Comparison of ENCODE assay signal across 10 cellular contexts in genomic region chr10:74502963-74503608, GRCh38.
DNase-seq lines count a peak whose midpoint lies in the region; ATAC-seq and TF ChIP-seq lines count a peak whose summit lies in the region.
"Had no signal": no experiment of that assay in that cellular context is flagged by ENCODE, and none has a peak within 500 bp of the region (broad histone marks: within the 10 kb centered on the region; RNA-seq: fewer than 3 reads in every experiment).

No MANE protein-coding gene starts in this region.

- peak; percentile 83 for ATAC-seq in HCT116
- no peak for ATAC-seq in CD4-positive, alpha-beta T cell (ENCODE audit: poor library complexity)
- ATAC-seq: Panc1 had no signal

- BruUV-seq in HCT116 (replicated peaks; lab: Mats Ljungman, UMichigan) = no TSS peak

- TF ChIP-seq CTCF in HCT116 (IDR thresholded peaks at IDR 0.05 in 2 of 3, conservative IDR thresholded peaks at IDR 0.05 in 1 of 3; ENCODE audit: borderline replicate concordance in 1 of 3, insufficient read depth in 1 of 3, low read depth in 2 of 3, low read length in 2 of 3) = no peak
- no peak for TF ChIP-seq CTCF in SK-N-SH (IDR thresholded peaks at IDR 0.05)
- TF ChIP-seq CTCF in fibroblast of mammary gland (conservative IDR thresholded peaks at IDR 0.05; ENCODE audit: control insufficient read depth, insufficient read depth, low read depth, low read length) = no peak
- no peak for TF ChIP-seq CTCF in CD4-positive, alpha-beta T cell (IDR thresholded peaks at IDR 0.05)
- no peak for TF ChIP-seq CTCF in ascending aorta (IDR thresholded peaks at IDR 0.05)

- no peak overlapping the region for H2AFZ ChIP-seq in ACC112 (ENCODE audit: low read length, unreplicated experiment)
- no peak overlapping the region for H2AFZ ChIP-seq in HCT116 (ENCODE audit: low read depth, low read length, poor library complexity, severe bottlenecking)
- no peak overlapping the region for H2AFZ ChIP-seq in SK-N-SH (ENCODE audit: low read depth)

- H3F3A ChIP-seq in SK-N-SH (replicated peaks; ENCODE audit: insufficient read depth) = peaks cover 38% of the 10 kb centered on the region

- no peaks in the 10 kb centered on the region for H3K27me3 ChIP-seq in ACC112 (ENCODE audit: insufficient read depth, low read length)
- no peaks in the 10 kb centered on the region for H3K27me3 ChIP-seq in HCT116 (ENCODE audit: insufficient read depth, low read length)
- no peaks in the 10 kb centered on the region for H3K27me3 ChIP-seq in SK-N-SH (ENCODE audit: insufficient read depth)
- no peaks in the 10 kb centered on the region for H3K27me3 ChIP-seq in CD4-positive, alpha-beta T cell (ENCODE audit: control insufficient read depth, insufficient read depth, low read length)
- H3K27me3 ChIP-seq in ascending aorta = no peaks in the 10 kb centered on the region

- H3K79me2 ChIP-seq in ACC112 (ENCODE audit: control insufficient read depth, insufficient read depth, low read length, unreplicated experiment) = no peaks in the 10 kb centered on the region
- H3K79me2 ChIP-seq in HCT116 (ENCODE audit: insufficient read depth, low read length) = no peaks in the 10 kb centered on the region
- no peaks in the 10 kb centered on the region for H3K79me2 ChIP-seq in SK-N-SH (ENCODE audit: insufficient read depth)

- DNase-seq in HCT116 (ENCODE audit: low read depth, low spot score) (peak; percentile 51), SK-N-SH (no peak), fibroblast of mammary gland (ENCODE audit: low read depth) (peak; percentile 82), COR-L47 (lab: John Stamatoyannopoulos, UW) (no peak), cortex of kidney (lab: John Stamatoyannopoulos, UW) (no peak), ascending aorta (ENCODE audit: low spot score in 2 of 2) (no peak)
- DNase-seq in CD4-positive, alpha-beta T cell = no peak
- DNase-seq: DMS79 treated with DMSO at 0.1 percent for 48 hours had no signal

- peaks cover 5% of the 10 kb centered on the region for H3K9me3 Mint-ChIP-seq in CD4-positive, alpha-beta T cell

- H3K9me2 ChIP-seq in HCT116 (ENCODE audit: insufficient read depth) (no peaks in the 10 kb centered on the region), SK-N-SH (no peaks in the 10 kb centered on the region)

- peak overlapping the region; percentile 42; the same call in 1 of the 2 replicates for H3K4me3 ChIP-seq in ACC112 (ENCODE audit: low read depth, low read length)
- H3K4me3 ChIP-seq in HCT116 (replicated peaks in 1 of 2; ENCODE audit: low read depth in 1 of 2, low read length in 2 of 2) = no peak overlapping the region; a peak in 1 of 4 replicates
- no peak overlapping the region for H3K4me3 ChIP-seq in SK-N-SH (ENCODE audit: low read depth in 2 of 2, low read length in 1 of 2)
- no peak overlapping the region for H3K4me3 ChIP-seq in fibroblast of mammary gland (ENCODE audit: control insufficient read depth, low read depth, low read length)
- no peak overlapping the region for H3K4me3 ChIP-seq in ascending aorta

- H3K9me3 ChIP-seq in HCT116 (ENCODE audit: control insufficient read depth in 1 of 2, insufficient read depth in 1 of 2, low read depth in 1 of 2, low read length in 2 of 2) = no peaks in the 10 kb centered on the region
- 0 out of 2 replicates have a peak, but pooled peaks cover 8% of the 10 kb centered on the region for H3K9me3 ChIP-seq in SK-N-SH
- H3K9me3 ChIP-seq in CD4-positive, alpha-beta T cell (ENCODE audit: control insufficient read depth, low read length) = no peaks in the 10 kb centered on the region
- no peaks in the 10 kb centered on the region for H3K9me3 ChIP-seq in ascending aorta

- no peaks in the 10 kb centered on the region for H3K27me3 Mint-ChIP-seq in CD4-positive, alpha-beta T cell

- peaks cover 5% of the 10 kb centered on the region; the same call in 1 of the 2 replicates for H3K36me3 ChIP-seq in ACC112 (ENCODE audit: insufficient read depth, low read length)
- H3K36me3 ChIP-seq in HCT116 (ENCODE audit: control insufficient read depth in 1 of 2, insufficient read depth in 2 of 2, low read length in 2 of 2) = no peaks in the 10 kb centered on the region
- no peaks in the 10 kb centered on the region for H3K36me3 ChIP-seq in SK-N-SH (replicated peaks in 1 of 2; ENCODE audit: control insufficient read depth in 1 of 2, insufficient read depth in 2 of 2, low read length in 1 of 2)
- H3K36me3 ChIP-seq in ascending aorta = no peaks in the 10 kb centered on the region

- no peak overlapping the region for H3K4me3 Mint-ChIP-seq in CD4-positive, alpha-beta T cell

- TF ChIP-seq RAD21 in HCT116 (IDR thresholded peaks at IDR 0.05; ENCODE audit: low read depth) = no peak
- TF ChIP-seq RAD21 in SK-N-SH (IDR thresholded peaks at IDR 0.05; ENCODE audit: low read length) = no peak

- peak overlapping the region; percentile 42 for H3K4me2 ChIP-seq in HCT116 (ENCODE audit: low read length)
- H3K4me2 ChIP-seq in SK-N-SH = peak overlapping the region; percentile 41; the same call in 1 of the 2 replicates

- no peak for TF ChIP-seq POLR2A in HCT116 (IDR thresholded peaks at IDR 0.05; ENCODE audit: borderline replicate concordance, extremely low read depth, insufficient read depth, insufficient read length)

- RAD21 ChIA-PET in HCT116 (lab: Charles Lee; ENCODE audit: low non-redundant PET in 1 of 2, low total read pairs in 2 of 2, uncharacterized antibody in 2 of 2, unreplicated experiment in 2 of 2) = no interaction called here

- H3K9ac ChIP-seq in HCT116 (ENCODE audit: low read length) = no peak overlapping the region
- no peak overlapping the region for H3K9ac ChIP-seq in SK-N-SH

- 63% methylated on average over 1 of the region's 1 CpG for WGBS in SK-N-SH (ENCODE audit: low lambda C conversion rate)

- peaks cover 64% of the 10 kb centered on the region for H3K36me3 Mint-ChIP-seq in CD4-positive, alpha-beta T cell (ENCODE audit: low read depth)

- CTCF ChIA-PET in HCT116 (lab: Charles Lee) (interaction anchor here (1.3 kb wide), 1 partner anchor 83 kb away, joined by 3 read pairs; no protein-coding TSS in a partner anchor), SK-N-SH (lab: Yijun Ruan, JAX) (interaction anchor here (1.1 kb wide), 1 partner anchor 25 kb away, joined by 3 read pairs; no protein-coding TSS in a partner anchor)
- CTCF ChIA-PET in CD4-positive, alpha-beta T cell (lab: Charles Lee) = interaction anchor here (1.4 kb wide), 1 partner anchor 9 kb away, joined by 3 read pairs; no protein-coding TSS in a partner anchor

- peak; percentile 18 to 91; a peak in 3 of 4 replicates for TF ChIP-seq EP300 in SK-N-SH (IDR thresholded peaks at IDR 0.05; ENCODE audit: borderline replicate concordance in 1 of 2, low read depth in 1 of 2, low read length in 1 of 2)

- intact Hi-C loops in HCT116 (cut with micrococcal nuclease) = no loop called here
- intact Hi-C loops in CD4-positive, alpha-beta T cell (cut with DNase I, micrococcal nuclease) = no loop called here
- intact Hi-C loops in ascending aorta (cut with DNase I) = no loop called here

- peaks cover 14% of the 10 kb centered on the region for H3K4me1 Mint-ChIP-seq in CD4-positive, alpha-beta T cell (ENCODE audit: low read depth)

- no peak overlapping the region for H3K27ac Mint-ChIP-seq in CD4-positive, alpha-beta T cell

- peak overlapping the region; percentile 67 for H3K27ac ChIP-seq in ACC112 (ENCODE audit: low read depth, low read length)
- peak overlapping the region; percentile 71 for H3K27ac ChIP-seq in HCT116 (ENCODE audit: low read depth, low read length)
- H3K27ac ChIP-seq in SK-N-SH (ENCODE audit: low read depth in 2 of 2, low read length in 1 of 2) = peak overlapping the region; percentile 22 to 76; a peak in 3 of 4 replicates
- H3K27ac ChIP-seq in CD4-positive, alpha-beta T cell (ENCODE audit: low read depth, low read length) = no peak overlapping the region
- no peak overlapping the region for H3K27ac ChIP-seq in ascending aorta

- H3K4me1 ChIP-seq in ACC112 (ENCODE audit: control insufficient read depth, insufficient read depth, low read length, unreplicated experiment) (peaks cover 46% of the 10 kb centered on the region), HCT116 (ENCODE audit: control insufficient read depth in 1 of 2, insufficient read depth in 2 of 2, low read length in 2 of 2) (peaks cover 33 to 44% of the 10 kb centered on the region in 2 experiments), SK-N-SH (ENCODE audit: control insufficient read depth in 1 of 2, insufficient read depth in 2 of 2, low read depth in 1 of 2, low read length in 1 of 2) (peaks cover 5 to 45% of the 10 kb centered on the region in 2 experiments; a peak in 3 of 4 replicates), ascending aorta (peaks cover 0 to 12% of the 10 kb centered on the region in 2 donors)

- POLR2A ChIA-PET in HCT116 (lab: Charles Lee) (interaction anchor here (0.9 kb wide), 1 partner anchor 14 kb away, joined by 3 read pairs; no protein-coding TSS in a partner anchor), SK-N-SH (lab: Yijun Ruan, JAX) (no interaction called here)
- POLR2A ChIA-PET in CD4-positive, alpha-beta T cell (lab: Charles Lee) = no interaction called here

- H4K20me1 ChIP-seq in HCT116 (ENCODE audit: insufficient read depth) (no peaks in the 10 kb centered on the region), SK-N-SH (ENCODE audit: insufficient read depth) (no peaks in the 10 kb centered on the region)

TF ChIP-seq in HCT116, 20 proteins besides CTCF, POLR2A, EP300 and RAD21 (continues in another document):
- no peak for TF ChIP-seq ATF3 (IDR thresholded peaks at IDR 0.05)
- 0 out of 2 replicates have a peak, but pooled peaks have one; percentile 38 for TF ChIP-seq SIN3A (IDR thresholded peaks at IDR 0.05; ENCODE audit: low read depth)
- TF ChIP-seq ZNF274 (IDR thresholded peaks at IDR 0.05; ENCODE audit: low read depth, low read length) = no peak
- peak; percentile 59 for TF ChIP-seq SP1 (IDR thresholded peaks at IDR 0.05; ENCODE audit: low read depth)
- no peak for TF ChIP-seq SRF (IDR thresholded peaks at IDR 0.05; ENCODE audit: low read depth)
- TF ChIP-seq ZFX (IDR thresholded peaks at IDR 0.05) = no peak

TF ChIP-seq in SK-N-SH, 30 proteins besides CTCF, POLR2A, EP300 and RAD21 (continues in another document):
- TF ChIP-seq GABPA (IDR thresholded peaks at IDR 0.05; ENCODE audit: low read depth) = no peak
- 0 out of 2 replicates have a peak, but pooled peaks have one; percentile 51 for TF ChIP-seq FOXM1 (IDR thresholded peaks at IDR 0.05; ENCODE audit: low read depth)
- no peak; the same call in 1 of the 2 replicates for TF ChIP-seq ELF1 (IDR thresholded peaks at IDR 0.05)
- peak; percentile 94 for TF ChIP-seq PBX3 (IDR thresholded peaks at IDR 0.05)

Comparison
In these comparisons a context has a peak if more than half of its experiments do, and no peak if none do; other contexts are left out.
1. H3K27ac ChIP-seq: peak in ACC112 (single experiment), HCT116 (single experiment) and SK-N-SH (2 of 2); none in CD4-positive, alpha-beta T cell (single experiment) and ascending aorta (0 of 2).
2. DNase-seq: peak in HCT116 (single experiment) and fibroblast of mammary gland (single experiment); none in SK-N-SH (single experiment), COR-L47 (single experiment), CD4-positive, alpha-beta T cell (0 of 10), cortex of kidney (single experiment) and ascending aorta (0 of 2).